ENCODE assay signal across 19 cellular contexts in the genomic region with DNA sequence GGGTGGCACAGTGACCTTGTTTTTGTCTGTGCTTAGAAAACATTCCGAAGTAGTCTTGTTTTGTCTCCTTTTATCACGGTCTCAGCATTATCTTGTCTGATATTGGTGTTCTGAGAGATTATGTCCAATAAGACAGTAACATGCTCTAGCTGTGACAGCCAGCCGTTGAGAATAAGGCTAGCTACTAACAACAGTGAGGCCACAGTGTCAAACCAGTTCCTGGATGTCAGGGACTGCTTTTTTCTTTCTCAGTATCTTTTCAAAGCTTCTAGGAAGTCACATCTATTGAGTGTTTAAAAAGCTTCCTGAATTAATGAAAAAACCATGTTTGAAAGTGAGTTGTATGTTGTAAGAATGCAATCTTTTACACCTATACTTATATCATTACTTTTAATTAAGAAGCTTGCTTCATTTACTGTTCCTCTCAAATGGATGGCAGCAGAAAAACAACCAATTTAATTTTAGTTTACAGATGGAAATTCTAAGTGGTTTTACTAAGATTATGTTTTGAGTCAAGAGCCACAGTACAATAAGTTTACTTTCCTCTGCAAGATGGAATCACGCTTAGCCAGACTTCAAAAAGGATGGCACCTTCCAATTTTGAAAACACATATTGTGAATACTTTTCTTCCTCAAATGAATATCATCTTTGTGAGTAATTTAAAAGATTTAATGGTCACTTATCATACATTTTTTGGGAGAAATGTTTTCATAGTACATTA.
"Had no signal": no experiment of that assay in that cellular context is flagged by ENCODE, and none has a peak within 500 bp of the region (broad histone marks: within the 10 kb centered on the region; RNA-seq: fewer than 3 reads in every experiment).

No MANE protein-coding gene starts in this region.

- H3K36me3 ChIP-seq: right atrium auricular region had no signal

- H3K27ac ChIP-seq: gastrocnemius medialis, right atrium auricular region, SJCRH30, skin epidermis, suprapubic skin, VCaP had no signal

- H3K27ac Mint-ChIP-seq: dendritic cell treated with granulocyte-macrophage colony-stimulating factor and Interleukin-4, amounts not matched to agents 40 ng/mL and 50 ng/mL, for 4 days; memory B cell; nephron; stimulated activated naive CD8-positive, alpha-beta T cell treated with anti-CD3 and anti-CD28 coated beads, Interleukin-15, Interleukin-2, amounts not matched to agents 100 ng/mL and 50 ng/mL, for 24 hours had no signal

- H3K9me3 ChIP-seq: gastrocnemius medialis, mucosa of descending colon, right atrium auricular region, SJCRH30, suprapubic skin had no signal

- H3K4me3 Mint-ChIP-seq: dendritic cell treated with granulocyte-macrophage colony-stimulating factor and Interleukin-4, amounts not matched to agents 40 ng/mL and 50 ng/mL, for 4 days; memory B cell; nephron; stimulated activated naive CD8-positive, alpha-beta T cell treated with anti-CD3 and anti-CD28 coated beads, Interleukin-15, Interleukin-2, amounts not matched to agents 100 ng/mL and 50 ng/mL, for 24 hours had no signal

- ATAC-seq: gastrocnemius medialis, left lobe of liver, mucosa of descending colon had no signal

- H3K9me3 Mint-ChIP-seq: dendritic cell treated with granulocyte-macrophage colony-stimulating factor and Interleukin-4, amounts not matched to agents 40 ng/mL and 50 ng/mL, for 4 days; memory B cell; nephron; stimulated activated naive CD8-positive, alpha-beta T cell treated with anti-CD3 and anti-CD28 coated beads, Interleukin-15, Interleukin-2, amounts not matched to agents 100 ng/mL and 50 ng/mL, for 24 hours had no signal

- H3K27me3 ChIP-seq: gastrocnemius medialis, right atrium auricular region, SJCRH30, suprapubic skin had no signal

- H3K4me3 ChIP-seq: gastrocnemius medialis, mucosa of descending colon, right atrium auricular region, SJCRH30, skin epidermis, suprapubic skin had no signal

- DNase-seq: activated effector memory CD4-positive, alpha-beta T cell treated with Interleukin-2 at 50 U/mL for 16 hours; aorta; erythroblast; gastrocnemius medialis; mucosa of descending colon; SJCRH30; stimulated activated CD4-positive, alpha-beta T cell treated with anti-CD3 and anti-CD28 coated beads, Interleukin-15, amount 100 ng/mL, for 24 hours; stimulated activated CD4-positive, alpha-beta T cell treated with anti-CD3 and anti-CD28 coated beads, Interleukin-4, amount 100 ng/mL, for 1 hour; trophoblast cell had no signal

- H3K4me1 ChIP-seq: suprapubic skin had no signal

- H3K27me3 Mint-ChIP-seq: dendritic cell treated with granulocyte-macrophage colony-stimulating factor and Interleukin-4, amounts not matched to agents 40 ng/mL and 50 ng/mL, for 4 days; memory B cell; progenitor cell of endocrine pancreas; stimulated activated naive CD8-positive, alpha-beta T cell treated with anti-CD3 and anti-CD28 coated beads, Interleukin-15, Interleukin-2, amounts not matched to agents 100 ng/mL and 50 ng/mL, for 24 hours had no signal
